In the genomic region with DNA sequence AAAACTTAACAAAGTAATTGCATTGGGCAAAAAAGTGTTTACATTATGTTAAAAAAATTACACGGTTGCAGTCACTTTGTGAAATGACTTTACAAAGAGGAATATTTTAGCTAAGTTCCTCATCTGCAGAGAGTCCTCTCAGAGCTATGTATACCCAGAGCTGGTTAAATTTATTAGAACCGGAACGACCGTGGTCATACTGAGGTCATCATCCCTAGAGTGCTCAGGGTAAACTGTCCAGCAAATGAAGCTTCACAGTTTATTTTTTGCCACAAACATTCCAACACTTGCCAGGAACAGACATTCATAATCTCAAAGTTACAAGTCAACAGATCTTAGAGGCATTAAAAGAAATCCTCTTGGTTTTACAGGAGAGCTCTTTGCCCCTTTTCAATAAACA, we compare ENCODE assay signal across 9 cellular contexts. TPM values are rescaled to one million over a fixed set of nuclear protein-coding genes. Genes with fewer than 3 reads are reported as not detected.
A peak's percentile ranks its signal among the peaks of the same experiment; 100 is the strongest.
DNase-seq lines count a peak whose midpoint lies in the region; ATAC-seq and TF ChIP-seq lines count a peak whose summit lies in the region.
"Had no signal": no experiment of that assay in that cellular context is flagged by ENCODE, and none has a peak within 500 bp of the region (broad histone marks: within the 10 kb centered on the region; RNA-seq: fewer than 3 reads in every experiment).

No MANE protein-coding gene starts in this region.

- H3K9me3 ChIP-seq in heart left ventricle (no peaks in the 10 kb centered on the region), iPS-20b (ENCODE audit: insufficient read depth, low read depth, low read length) (no peaks in the 10 kb centered on the region), vagina (no peaks in the 10 kb centered on the region)

- no peaks in the 10 kb centered on the region for H3K9me3 Mint-ChIP-seq in activated B cell treated with CpG ODN at 0.5 μM for 24 hours

- POLR2A ChIA-PET in activated B cell treated with CpG ODN at 0.5 μM for 24 hours (lab: Charles Lee) = interaction anchor here (0.6 to 3.4 kb wide), 6 partner anchors 10 to 193 kb away, joined by 3 to 16 read pairs (median 4); a partner anchor contains a TSS

- DNase-seq in heart left ventricle = no peak
- DNase-seq in cardiac septum (ENCODE audit: low spot score) = no peak
- no peak for DNase-seq in activated B cell treated with CpG ODN at 0.5 μM for 24 hours
- no peak for DNase-seq in vagina (ENCODE audit: extremely low spot score in 2 of 2)
- DNase-seq: DMS79 had no signal

- TF ChIP-seq CTCF in heart left ventricle (IDR thresholded peaks at IDR 0.05) (no peak), activated B cell treated with CpG ODN at 0.5 μM for 24 hours (IDR thresholded peaks at IDR 0.05) (no peak), vagina (IDR thresholded peaks at IDR 0.05) (no peak)

- no peak for TF ChIP-seq POLR2A in heart left ventricle (IDR thresholded peaks at IDR 0.05)
- TF ChIP-seq POLR2A in vagina (IDR thresholded peaks at IDR 0.05) = no peak

- H3K36me3 ChIP-seq in heart left ventricle = peaks cover 0 to 17% (median 5%) of the 10 kb centered on the region in 9 donors
- no peaks in the 10 kb centered on the region for H3K36me3 ChIP-seq in iPS-20b (ENCODE audit: insufficient read depth, low read depth, low read length)
- no peaks in the 10 kb centered on the region for H3K36me3 ChIP-seq in vagina

- CTCF ChIA-PET in activated B cell treated with CpG ODN at 0.5 μM for 24 hours (lab: Charles Lee) = interaction anchor here (1.1 to 1.3 kb wide), 2 partner anchors 9 to 247 kb away, joined by 5 to 6 read pairs; no protein-coding TSS in a partner anchor

- H3K4me1 Mint-ChIP-seq in activated B cell treated with CpG ODN at 0.5 μM for 24 hours = peaks cover 40% of the 10 kb centered on the region

- peak overlapping the region in 8 of 12 donors; percentile 61 to 77 (median 71) for H3K4me3 ChIP-seq in heart left ventricle
- peak overlapping the region; percentile 77 for H3K4me3 ChIP-seq in iPS-20b (ENCODE audit: low read length)
- peak overlapping the region; percentile 50 to 62 for H3K4me3 ChIP-seq in vagina

- no peaks in the 10 kb centered on the region for H3K27me3 ChIP-seq in heart left ventricle
- H3K27me3 ChIP-seq in iPS-20b (ENCODE audit: insufficient read depth, low read length) = peaks cover 37% of the 10 kb centered on the region
- no peaks in the 10 kb centered on the region for H3K27me3 ChIP-seq in vagina

- peaks cover 4% of the 10 kb centered on the region for H3K36me3 Mint-ChIP-seq in activated B cell treated with CpG ODN at 0.5 μM for 24 hours (ENCODE audit: low read depth)

- H3K4me1 ChIP-seq in heart left ventricle (peaks cover 0 to 53% (median 22%) of the 10 kb centered on the region in 12 donors), iPS-20b (ENCODE audit: insufficient read depth, low read length) (no peaks in the 10 kb centered on the region; the same call in 1 of the 2 replicates), vagina (peaks cover 10% of the 10 kb centered on the region)

- intact Hi-C loops in heart left ventricle (cut with DNase I) (no loop called here), cardiac septum (cut with DNase I) (no loop called here), activated B cell treated with CpG ODN at 0.5 μM for 24 hours (cut with micrococcal nuclease) (no loop called here), vagina (cut with DNase I) (no loop called here)

- H3K4me3 Mint-ChIP-seq in activated B cell treated with CpG ODN at 0.5 μM for 24 hours = peak overlapping the region; percentile 88

- H3K9ac ChIP-seq in iPS-20b (ENCODE audit: low read depth, low read length) = no peak overlapping the region

- no peak overlapping the region for H3K27ac Mint-ChIP-seq in activated B cell treated with CpG ODN at 0.5 μM for 24 hours

- ATAC-seq in heart left ventricle = peak in 3 of 4 donors; percentile 25 to 38 (median 30)
- no peak for ATAC-seq in activated B cell treated with CpG ODN at 0.5 μM for 24 hours (ENCODE audit: low read depth)
- no peak for ATAC-seq in GM18907 (IDR thresholded peaks at IDR 0.05; ENCODE audit: unreplicated experiment)
- ATAC-seq in HG03108 (IDR thresholded peaks at IDR 0.05; ENCODE audit: unreplicated experiment) = no peak
- ATAC-seq in HG03159 (IDR thresholded peaks at IDR 0.05; ENCODE audit: unreplicated experiment) = no peak

- H3K27ac ChIP-seq in heart left ventricle (no peak overlapping the region), iPS-20b (ENCODE audit: low read length) (no peak overlapping the region), vagina (no peak overlapping the region)

- H3K27me3 Mint-ChIP-seq in activated B cell treated with CpG ODN at 0.5 μM for 24 hours = peaks cover 3% of the 10 kb centered on the region

- 15 to 24% (median 20%) methylated on average over 4 of the region's 4 CpGs for WGBS in heart left ventricle, 4 donors

RNA-seq across cellular contexts. Expression of a gene that starts 0.9 kb away (rescaled TPM):
- total RNA-seq in heart left ventricle (under 1 TPM in 5 of 9 donors, not detected in 4; 0.40 to 0.81 (median 0.56) TPM), cardiac septum (0.43 TPM), activated B cell treated with CpG ODN at 0.5 μM for 24 hours (0.49 TPM in 1 of 2 replicates, not detected in the other), vagina (4.2 TPM)
- under 1 TPM; 0.14 to 0.15 TPM for polyA plus RNA-seq in heart left ventricle

Comparison
In these comparisons a context has a peak if more than half of its experiments do, and no peak if none do; other contexts are left out.
1. ATAC-seq: peak in heart left ventricle (3 of 4); none in activated B cell treated with CpG ODN at 0.5 μM for 24 hours (single experiment), GM18907 (single experiment), HG03108 (single experiment) and HG03159 (single experiment).
2. Peak in every context shown above with its lines, with median percentiles within 50 percentile points of each other: H3K4me3 ChIP-seq.